15 cellular contexts compared by ENCODE assay signal in the genomic region with DNA sequence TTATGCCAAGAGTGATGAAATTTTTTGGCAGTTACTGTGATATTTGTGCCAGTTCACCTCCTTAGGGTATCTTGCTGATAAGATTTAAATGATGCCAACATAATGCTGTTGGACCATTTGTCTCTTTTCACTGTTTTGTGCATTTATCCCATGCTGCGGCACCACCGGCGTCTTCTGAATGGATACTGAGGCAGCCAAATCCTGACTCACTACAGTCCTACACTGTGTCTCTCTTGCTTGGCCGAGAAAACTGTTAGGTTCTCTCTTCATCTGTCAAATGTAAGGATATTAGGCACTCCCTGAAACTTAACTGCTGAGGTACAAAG. TPM values are rescaled to one million over a fixed set of nuclear protein-coding genes. Genes with fewer than 3 reads are reported as not detected.
DNase-seq lines count a peak whose midpoint lies in the region; ATAC-seq and TF ChIP-seq lines count a peak whose summit lies in the region.
"Had no signal": no experiment of that assay in that cellular context is flagged by ENCODE, and none has a peak within 500 bp of the region (broad histone marks: within the 10 kb centered on the region; RNA-seq: fewer than 3 reads in every experiment).

No MANE protein-coding gene starts in this region.

- H3K27me3 Mint-ChIP-seq in endodermal cell (ENCODE audit: insufficient read depth) = no peaks in the 10 kb centered on the region
- H3K27me3 Mint-ChIP-seq: B cell; CD4-positive, alpha-beta T cell had no signal

- DNase-seq in NCI-H226 (peak; percentile 30), endodermal cell (no peak), right atrium auricular region (ENCODE audit: low spot score) (no peak), sciatic nerve (ENCODE audit: low spot score) (no peak), substantia nigra (lab: John Stamatoyannopoulos, UW) (no peak), left lobe of liver (ENCODE audit: low spot score) (no peak), SIG-M5 treated with dmso at 0.1 percent for 504 hours (lab: John Stamatoyannopoulos, UW; ENCODE audit: unreplicated experiment) (no peak)
- DNase-seq: CD4-positive, alpha-beta T cell; DMS79; NCI-H146; NCI-H2081 treated with DMSO at 0.1 percent for 48 hours; NCI-H526 had no signal

- no peak overlapping the region for H3K4me3 Mint-ChIP-seq in endodermal cell
- H3K4me3 Mint-ChIP-seq: B cell; CD4-positive, alpha-beta T cell had no signal

- H3K4me3 ChIP-seq in endodermal cell (ENCODE audit: low read length) (no peak overlapping the region), right atrium auricular region (no peak overlapping the region)

- intact Hi-C loops in sciatic nerve (cut with DNase I) = no loop called here

- H3K27ac ChIP-seq in endodermal cell (ENCODE audit: low read depth, low read length) (no peak overlapping the region), right atrium auricular region (peak overlapping the region; percentile 41 to 61), substantia nigra (ENCODE audit: low read depth, low read length, poor library complexity, severe bottlenecking) (no peak overlapping the region)
- H3K27ac ChIP-seq: RWPE1 had no signal

- peaks cover 7% of the 10 kb centered on the region for H3K4me1 ChIP-seq in endodermal cell (ENCODE audit: control insufficient read depth, insufficient read depth, low read length)
- peaks cover 0 to 44% of the 10 kb centered on the region in 2 donors for H3K4me1 ChIP-seq in right atrium auricular region

- 93 to 94% methylated on average over 3 to 4 of the region's 4 CpGs for WGBS in endodermal cell (ENCODE audit: insufficient coverage in 1 of 2, insufficient read length in 1 of 2), 2 experiments

- ATAC-seq in sciatic nerve = peak; percentile 35
- no peak for ATAC-seq in GM21528 (IDR thresholded peaks at IDR 0.05; ENCODE audit: low FRiP score, unreplicated experiment)
- ATAC-seq in left lobe of liver = no peak

- peak overlapping the region; percentile 18 for H3K27ac Mint-ChIP-seq in endodermal cell
- H3K27ac Mint-ChIP-seq: B cell; CD4-positive, alpha-beta T cell had no signal

- H3K36me3 Mint-ChIP-seq in endodermal cell (ENCODE audit: low read depth) = peaks cover 9% of the 10 kb centered on the region

- no peak overlapping the region for H3K9ac ChIP-seq in endodermal cell (ENCODE audit: extremely low read depth, low read length, poor library complexity, severe bottlenecking)

- peaks cover 2% of the 10 kb centered on the region for H3K9me3 ChIP-seq in endodermal cell (ENCODE audit: control insufficient read depth, low read length)
- H3K9me3 ChIP-seq in right atrium auricular region = no peaks in the 10 kb centered on the region

- no peak for TF ChIP-seq CTCF in endodermal cell (conservative IDR thresholded peaks at IDR 0.05)
- TF ChIP-seq CTCF in right atrium auricular region (IDR thresholded peaks at IDR 0.05) = no peak

- H3K9me3 Mint-ChIP-seq in endodermal cell = peaks cover 10% of the 10 kb centered on the region
- H3K9me3 Mint-ChIP-seq: CD4-positive, alpha-beta T cell had no signal

- H3K4me1 Mint-ChIP-seq in endodermal cell = peaks cover 58% of the 10 kb centered on the region
- H3K4me1 Mint-ChIP-seq: B cell had no signal

- no peaks in the 10 kb centered on the region for H3K27me3 ChIP-seq in endodermal cell (ENCODE audit: control insufficient read depth, insufficient read depth, low read length, poor library complexity, severe bottlenecking)
- H3K27me3 ChIP-seq in right atrium auricular region = no peaks in the 10 kb centered on the region

- H3K36me3 ChIP-seq in endodermal cell (ENCODE audit: control insufficient read depth, insufficient read depth, low read length) (no peaks in the 10 kb centered on the region), right atrium auricular region (no peaks in the 10 kb centered on the region)

RNA-seq across cellular contexts. Expression of gene DSE, which starts 44.4 kb away (rescaled TPM):
- 10 to 100 TPM; 42.3 to 44.3 TPM for total RNA-seq in endodermal cell
- polyA plus RNA-seq in endodermal cell (2013, experiment 1 of 2) = 18.9 TPM
- 17.5 TPM for polyA plus RNA-seq in endodermal cell (2013, experiment 2 of 2)
- 10 to 100 TPM; 19.4 to 31.7 TPM for total RNA-seq in right atrium auricular region
- total RNA-seq in sciatic nerve = 82.7 TPM
- total RNA-seq in left lobe of liver = 11.7 TPM

RNA-seq across cellular contexts. Expression of gene TSPYL1, which starts 46.6 kb away (rescaled TPM):
- total RNA-seq in endodermal cell (10 to 100 TPM; 73.4 to 80.6 TPM), right atrium auricular region (10 to 100 TPM; 79.3 to 87.5 TPM), sciatic nerve (71.8 TPM), left lobe of liver (52.7 TPM)
- 50.7 TPM for polyA plus RNA-seq in endodermal cell (2013, experiment 1 of 2)
- 50.3 TPM for polyA plus RNA-seq in endodermal cell (2013, experiment 2 of 2)

Comparison
In these comparisons a context has a peak if more than half of its experiments do, and no peak if none do; other contexts are left out.
1. H3K27ac ChIP-seq: peak in right atrium auricular region (2 of 2); none in endodermal cell (single experiment) and substantia nigra (single experiment).